In genomic region chr1:147669475-147670318, GRCh38 we compare ENCODE assay signal across 8 cellular contexts. TPM values are rescaled to one million over a fixed set of nuclear protein-coding genes. Genes with fewer than 3 reads are reported as not detected.
DNase-seq lines count a peak whose midpoint lies in the region; ATAC-seq and TF ChIP-seq lines count a peak whose summit lies in the region.

No MANE protein-coding gene starts in this region.

- H3K27ac ChIP-seq in iPS-20b (ENCODE audit: low read length) (no peak overlapping the region), skeletal muscle tissue (ENCODE audit: low read depth, low read length) (peak overlapping the region; percentile 54)

- DNase-seq in EL = peak; percentile 61
- DNase-seq in T-helper 17 cell = peak in 2 of 3 donors; percentile 17 to 20
- no peak for DNase-seq in cerebellar nuclear complex (lab: John Stamatoyannopoulos, UW)

- ATAC-seq in GM21619 (IDR thresholded peaks at IDR 0.05; ENCODE audit: unreplicated experiment) (peak; percentile 36), T-helper 17 cell (peak; percentile 54)

- H3K9ac ChIP-seq in iPS-20b (ENCODE audit: low read depth, low read length) (peak overlapping the region; percentile 65; the same call in 1 of the 2 replicates), skeletal muscle tissue (ENCODE audit: low read depth in 1 of 3, low read length in 3 of 3) (peak overlapping the region; percentile 86 to 89 (median 88))

- TF ChIP-seq EP300 in Ishikawa (IDR thresholded peaks at IDR 0.05; ENCODE audit: borderline replicate concordance) = no peak

- H3K27me3 Mint-ChIP-seq in T-helper 17 cell (peaks cover 19% of the 10 kb centered on the region), brain (peaks cover 17% of the 10 kb centered on the region)

- H3K36me3 ChIP-seq in iPS-20b (ENCODE audit: insufficient read depth, low read depth, low read length) = no peaks in the 10 kb centered on the region
- H3K36me3 ChIP-seq in skeletal muscle tissue (ENCODE audit: control insufficient read depth in 3 of 3, insufficient read depth in 3 of 3, low read length in 3 of 3) = no peaks in the 10 kb centered on the region

- no peak for TF ChIP-seq RAD21 in Ishikawa (IDR thresholded peaks at IDR 0.05; ENCODE audit: low read depth)

- H3K27ac Mint-ChIP-seq in T-helper 17 cell (peak overlapping the region; percentile 82), brain (peak overlapping the region; percentile 88 to 96 (median 94))

- peak in 1 of 2 experiments; percentile 26 for TF ChIP-seq CTCF in brain (conservative IDR thresholded peaks at IDR 0.05)

- H3K4me1 ChIP-seq in iPS-20b (ENCODE audit: insufficient read depth, low read length) (no peaks in the 10 kb centered on the region; the same call in 1 of the 2 replicates), skeletal muscle tissue (ENCODE audit: control insufficient read depth in 3 of 3, insufficient read depth in 3 of 3, low read length in 3 of 3) (peaks cover 9 to 15% (median 13%) of the 10 kb centered on the region in 3 donors)

- peak overlapping the region; percentile 96 for H3K4me3 Mint-ChIP-seq in T-helper 17 cell
- peak overlapping the region; percentile 89 to 97 (median 95) for H3K4me3 Mint-ChIP-seq in brain

- H3K27me3 ChIP-seq in iPS-20b (ENCODE audit: insufficient read depth, low read length) = no peaks in the 10 kb centered on the region; the same call in 1 of the 2 replicates
- H3K27me3 ChIP-seq in skeletal muscle tissue (ENCODE audit: control insufficient read depth in 3 of 3, insufficient read depth in 3 of 3, low read length in 3 of 3) = no peaks in the 10 kb centered on the region

- H3K4me3 ChIP-seq in iPS-20b (ENCODE audit: low read length) = peak overlapping the region; percentile 82
- peak overlapping the region; percentile 89 to 92 (median 91) for H3K4me3 ChIP-seq in skeletal muscle tissue (ENCODE audit: low read length in 3 of 3)

- H3K9me3 Mint-ChIP-seq in brain = peaks cover 0 to 3% (median 0%) of the 10 kb centered on the region in 5 experiments

- H3K36me3 Mint-ChIP-seq in T-helper 17 cell (ENCODE audit: low read depth) (peaks cover 8% of the 10 kb centered on the region), brain (peaks cover 8% of the 10 kb centered on the region)

- H3K9me3 ChIP-seq in T-helper 17 cell (ENCODE audit: control insufficient read depth, low read length, poor library complexity, severe bottlenecking) (no peaks in the 10 kb centered on the region), iPS-20b (ENCODE audit: insufficient read depth, low read depth, low read length) (no peaks in the 10 kb centered on the region), skeletal muscle tissue (ENCODE audit: control insufficient read depth in 3 of 3, low read length in 3 of 3) (no peaks in the 10 kb centered on the region)

- H3K4me1 Mint-ChIP-seq in T-helper 17 cell = peaks cover 27% of the 10 kb centered on the region
- peaks cover 25% of the 10 kb centered on the region for H3K4me1 Mint-ChIP-seq in brain

TF ChIP-seq in Ishikawa, 13 proteins besides CTCF, POLR2A, EP300 and RAD21:
- TF ChIP-seq MAX (IDR thresholded peaks at IDR 0.05) (peak; percentile 75), REST (IDR thresholded peaks at IDR 0.05; ENCODE audit: low read depth) (no peak), FOXM1 (IDR thresholded peaks at IDR 0.05; ENCODE audit: borderline replicate concordance, low read depth) (no peak), CREB1 (IDR thresholded peaks at IDR 0.05; ENCODE audit: low read depth) (no peak), YY1 (IDR thresholded peaks at IDR 0.05; ENCODE audit: low read depth) (0 out of 2 replicates have a peak, but pooled peaks have one; percentile 34), TCF12 (IDR thresholded peaks at IDR 0.05; ENCODE audit: low read depth) (peak; percentile 39), EGR1 (IDR thresholded peaks at IDR 0.05) (no peak), CEBPB (IDR thresholded peaks at IDR 0.05) (no peak), TAF1 (IDR thresholded peaks at IDR 0.05; ENCODE audit: low read depth) (no peak; the same call in 1 of the 2 replicates), TEAD4 (IDR thresholded peaks at IDR 0.05) (no peak), NFIC (IDR thresholded peaks at IDR 0.05) (peak; percentile 62), ZBTB7A (IDR thresholded peaks at IDR 0.05; ENCODE audit: low read depth) (peak; percentile 75), USF1 (IDR thresholded peaks at IDR 0.05) (no peak)

RNA-seq across cellular contexts. Expression of gene ACP6, which starts 0.6 kb away (rescaled TPM):
- 10 to 100 TPM; 11.5 to 13.1 TPM for total RNA-seq in T-helper 17 cell
- polyA plus RNA-seq in brain (ENCODE audit: insufficient read depth, low read depth, low replicate concordance) = 6.1 TPM
- total RNA-seq in skeletal muscle tissue = 7.8 TPM

Comparison
In these comparisons a context has a peak if more than half of its experiments do, and no peak if none do; other contexts are left out.
1. DNase-seq: peak in EL (single experiment) and T-helper 17 cell (2 of 3); none in cerebellar nuclear complex (0 of 2).